Comparison of ENCODE assay signal across 10 cellular contexts in genomic region chr10:68334672-68335467, GRCh38. TPM values are rescaled to one million over a fixed set of nuclear protein-coding genes. Genes with fewer than 3 reads are reported as not detected.
DNase-seq lines count a peak whose midpoint lies in the region; ATAC-seq, FAIRE-seq and TF ChIP-seq lines count a peak whose summit lies in the region.
"Had no signal": no experiment of that assay in that cellular context is flagged by ENCODE, and none has a peak within 500 bp of the region (broad histone marks: within the 10 kb centered on the region; RNA-seq: fewer than 3 reads in every experiment).

No MANE protein-coding gene starts in this region.

- TF ChIP-seq CTCF in CD8-positive, alpha-beta T cell (IDR thresholded peaks at IDR 0.05) = no peak
- no peak for TF ChIP-seq CTCF in OCI-LY3 (IDR thresholded peaks at IDR 0.05; ENCODE audit: low read depth, low read length)
- TF ChIP-seq CTCF in ovary (IDR thresholded peaks at IDR 0.05) = no peak

- H3K27ac Mint-ChIP-seq in CD8-positive, alpha-beta T cell = peak overlapping the region; percentile 80

- peak; percentile 55 for FAIRE-seq in endometrium (lab: Jason Lieb, UNC)

- POLR2A ChIA-PET in CD8-positive, alpha-beta T cell (lab: Charles Lee) = interaction anchor here (0.6 to 3.5 kb wide), 5 partner anchors 11 to 870 kb away, joined by 3 to 14 read pairs (median 3); no protein-coding TSS in a partner anchor

- H3K9me3 ChIP-seq in CD8-positive, alpha-beta T cell (ENCODE audit: low read length) = no peaks in the 10 kb centered on the region
- H3K9me3 ChIP-seq in OCI-LY3 (ENCODE audit: insufficient read depth, low read length) (no peaks in the 10 kb centered on the region), ovary (no peaks in the 10 kb centered on the region)

- H3K4me1 Mint-ChIP-seq in CD8-positive, alpha-beta T cell (ENCODE audit: low read depth) = peaks cover 59% of the 10 kb centered on the region

- peaks cover 8% of the 10 kb centered on the region for H3K36me3 ChIP-seq in CD8-positive, alpha-beta T cell (ENCODE audit: insufficient read depth, low read length)
- H3K36me3 ChIP-seq in OCI-LY3 (replicated peaks; ENCODE audit: low read depth, low read length) (peaks cover 26% of the 10 kb centered on the region), ovary (no peaks in the 10 kb centered on the region)

- H3K79me2 ChIP-seq in OCI-LY3 (ENCODE audit: low read length) = peaks cover 87% of the 10 kb centered on the region

- H2AFZ ChIP-seq in OCI-LY3 (ENCODE audit: low read depth, low read length) = no peak overlapping the region

- peaks cover 58% of the 10 kb centered on the region for H4K20me1 ChIP-seq in OCI-LY3 (ENCODE audit: insufficient read depth, low read length)

- CTCF ChIA-PET in CD8-positive, alpha-beta T cell (lab: Charles Lee) = interaction anchor here (1.2 to 1.6 kb wide), 2 partner anchors 14 to 72 kb away, joined by 3 to 7 read pairs; partner anchors contain the start of gene RUFY2

- H3K4me1 ChIP-seq in CD8-positive, alpha-beta T cell (ENCODE audit: insufficient read depth, low read length) = peaks cover 40% of the 10 kb centered on the region
- H3K4me1 ChIP-seq in OCI-LY3 (ENCODE audit: low read length) = peaks cover 35% of the 10 kb centered on the region
- H3K4me1 ChIP-seq in ovary (ENCODE audit: insufficient read depth) = peaks cover 13% of the 10 kb centered on the region

- WGBS in ovary, 3 donors = 2 to 5% (median 5%) methylated on average over 8 of the region's 8 CpGs

- TF ChIP-seq EP300 in ovary (IDR thresholded peaks at IDR 0.05) = no peak

- H3K4me2 ChIP-seq in OCI-LY3 (ENCODE audit: low read length) = peak overlapping the region; percentile 85

- no peak for DNase-seq in CD8-positive, alpha-beta T cell
- no peak for DNase-seq in ovary
- DNase-seq in 8988T = no peak
- no peak for DNase-seq in Kasumi-1 (lab: John Stamatoyannopoulos, UW)
- DNase-seq: amniotic stem cell, NCI-H1105 treated with DMSO at 0.1 percent for 48 hours had no signal

- peak overlapping the region; percentile 99 for H3K9ac ChIP-seq in OCI-LY3 (ENCODE audit: low read length)

- H3K4me3 ChIP-seq in CD8-positive, alpha-beta T cell (ENCODE audit: low read depth, low read length) = peak overlapping the region; percentile 83
- H3K4me3 ChIP-seq in OCI-LY3 (ENCODE audit: low read length) = peak overlapping the region; percentile 100
- H3K4me3 ChIP-seq in ovary = peak overlapping the region; percentile 88

- H3K9me3 Mint-ChIP-seq in CD8-positive, alpha-beta T cell = no peaks in the 10 kb centered on the region

- ATAC-seq in CD8-positive, alpha-beta T cell = no peak
- ATAC-seq in HG02571 (IDR thresholded peaks at IDR 0.05; ENCODE audit: unreplicated experiment) (no peak), HG02763 (IDR thresholded peaks at IDR 0.05; ENCODE audit: unreplicated experiment) (no peak)

- no peak overlapping the region for H3K27ac ChIP-seq in CD8-positive, alpha-beta T cell (ENCODE audit: low read depth, low read length)
- H3K27ac ChIP-seq in OCI-LY3 (ENCODE audit: low read length) (no peak overlapping the region), ovary (no peak overlapping the region)

- H3K27me3 Mint-ChIP-seq in CD8-positive, alpha-beta T cell (ENCODE audit: low read depth) = no peaks in the 10 kb centered on the region

- peaks cover 46% of the 10 kb centered on the region for H3K36me3 Mint-ChIP-seq in CD8-positive, alpha-beta T cell

- no peak for TF ChIP-seq POLR2A in ovary (IDR thresholded peaks at IDR 0.05)

- intact Hi-C loops in CD8-positive, alpha-beta T cell (cut with DNase I, micrococcal nuclease) = loop anchor here (2.0 to 10.0 kb wide), 12 partner anchors 62 to 982 kb away; partner anchors contain the start of genes CCAR1 (in 1 of the 2), DDX21 (in 1 of the 2), DDX50 (in 1 of the 2) and RUFY2 (in 1 of the 2)
- intact Hi-C loops in ovary (cut with DNase I) = loop anchor here in 2 of 4 donors (10.0 kb wide), 3 partner anchors 120 to 490 kb away; partner anchors contain the start of gene CCAR1 (in 1 of the 2)

- no peaks in the 10 kb centered on the region for H3K27me3 ChIP-seq in CD8-positive, alpha-beta T cell (ENCODE audit: insufficient read depth, low read length)
- H3K27me3 ChIP-seq in OCI-LY3 (ENCODE audit: low read depth, low read length) (no peaks in the 10 kb centered on the region), ovary (no peaks in the 10 kb centered on the region)

- peak overlapping the region; percentile 100 for H3K4me3 Mint-ChIP-seq in CD8-positive, alpha-beta T cell

RNA-seq across cellular contexts. Expression of gene PBLD, which starts 2.1 kb away (rescaled TPM):
- total RNA-seq in CD8-positive, alpha-beta T cell = 1 to 10 TPM; 1.5 to 2.3 TPM
- 1 to 10 TPM; 2.5 to 7.5 (median 3.0) TPM for total RNA-seq in ovary
- 1 to 10 TPM; 3.7 to 7.8 TPM for polyA plus RNA-seq in ovary

RNA-seq across cellular contexts. Expression of gene HNRNPH3, which starts 3.0 kb away (rescaled TPM):
- total RNA-seq in CD8-positive, alpha-beta T cell = 100 to 1,000 TPM; 242 to 255 TPM
- total RNA-seq in ovary = 100 to 1,000 TPM in 5 of 7 donors, 10 to 100 TPM in 2; 38.9 to 173 (median 114) TPM
- polyA plus RNA-seq in ovary = 100 to 1,000 TPM; 173 to 337 TPM
